In genomic region chr18:32343634-32344033, GRCh38 we compare ENCODE assay signal across 18 cellular contexts.
"Had no signal": no experiment of that assay in that cellular context is flagged by ENCODE, and none has a peak within 500 bp of the region (broad histone marks: within the 10 kb centered on the region; RNA-seq: fewer than 3 reads in every experiment).

No MANE protein-coding gene starts in this region.

- DNase-seq: activated CD4-positive, alpha-beta T cell treated with anti-CD3 and anti-CD28 coated beads, Interleukin-2, amount 10 ng/mL, durations not matched to agents 7 days and 5 days; activated naive CD4-positive, alpha-beta T cell treated with Interleukin-2 at 50 U/mL for 16 hours; anterior cingulate cortex; brain microvascular endothelial cell; cerebellar nuclear complex; dermis blood vessel endothelial cell; effector memory CD8-positive, alpha-beta T cell; foreskin melanocyte; left lung; mucosa of descending colon; naive thymus-derived CD8-positive, alpha-beta T cell; retina; stimulated activated CD4-positive, alpha-beta T cell treated with anti-CD3 and anti-CD28 coated beads, Interleukin-15, amount 100 ng/mL, for 24 hours; stimulated activated CD4-positive, alpha-beta T cell treated with anti-CD3 and anti-CD28 coated beads, Interleukin-4, amount 100 ng/mL, for 1 hour; stimulated activated CD8-positive, alpha-beta memory T cell treated with anti-CD3 and anti-CD28 coated beads, Interleukin-4, amount 100 ng/mL, for 48 hours; stimulated activated naive CD8-positive, alpha-beta T cell treated with anti-CD3 and anti-CD28 coated beads, Interleukin-15, Interleukin-2, amounts not matched to agents 100 U/mL and 50 U/mL, for 24 hours had no signal

- H3K9me3 ChIP-seq: left lung, mucosa of descending colon had no signal

- H3K4me1 ChIP-seq: left lung had no signal

- ATAC-seq: effector memory CD8-positive, alpha-beta T cell; left lung; mucosa of descending colon; naive thymus-derived CD8-positive, alpha-beta T cell; stimulated activated naive CD8-positive, alpha-beta T cell treated with anti-CD3 and anti-CD28 coated beads, Interleukin-15, Interleukin-2, amounts not matched to agents 100 U/mL and 50 U/mL, for 24 hours had no signal

- H3K36me3 ChIP-seq: brain microvascular endothelial cell, left lung had no signal

- FAIRE-seq: islet of Langerhans had no signal

- H3K27me3 ChIP-seq: brain microvascular endothelial cell, left lung had no signal

- H3K4me3 ChIP-seq: left lung, mucosa of descending colon, skin epidermis had no signal

- H3K27ac ChIP-seq: brain microvascular endothelial cell, left lung, skin epidermis had no signal
